ENCODE assay signal across 8 cellular contexts in genomic region chr6:13428528-13429405, GRCh38. TPM values are rescaled to one million over a fixed set of nuclear protein-coding genes. Genes with fewer than 3 reads are reported as not detected.
DNase-seq lines count a peak whose midpoint lies in the region; ATAC-seq and TF ChIP-seq lines count a peak whose summit lies in the region.

No MANE protein-coding gene starts in this region.

- peaks cover 3% of the 10 kb centered on the region for H3K9me3 Mint-ChIP-seq in dendritic cell treated with granulocyte-macrophage colony-stimulating factor and Interleukin-4, amounts not matched to agents 40 ng/mL and 50 ng/mL, for 4 days
- no peaks in the 10 kb centered on the region for H3K9me3 Mint-ChIP-seq in glutamatergic neuron (ENCODE audit: unreplicated experiment)

- H3K27me3 Mint-ChIP-seq in dendritic cell treated with granulocyte-macrophage colony-stimulating factor and Interleukin-4, amounts not matched to agents 40 ng/mL and 50 ng/mL, for 4 days, result peaks cover 5% of the 10 kb centered on the region
- H3K27me3 Mint-ChIP-seq in glutamatergic neuron (ENCODE audit: unreplicated experiment), result no peaks in the 10 kb centered on the region

- peak overlapping the region; percentile 75 for H3K27ac Mint-ChIP-seq in dendritic cell treated with granulocyte-macrophage colony-stimulating factor and Interleukin-4, amounts not matched to agents 40 ng/mL and 50 ng/mL, for 4 days
- no peak overlapping the region for H3K27ac Mint-ChIP-seq in glutamatergic neuron (ENCODE audit: unreplicated experiment)

- peaks cover 67% of the 10 kb centered on the region for H3K4me1 Mint-ChIP-seq in dendritic cell treated with granulocyte-macrophage colony-stimulating factor and Interleukin-4, amounts not matched to agents 40 ng/mL and 50 ng/mL, for 4 days (ENCODE audit: low read depth)
- H3K4me1 Mint-ChIP-seq in glutamatergic neuron (ENCODE audit: low read depth, unreplicated experiment), result no peaks in the 10 kb centered on the region

- ATAC-seq in GM19351 (IDR thresholded peaks at IDR 0.05; ENCODE audit: unreplicated experiment) (peak; percentile 12), HG03175 (IDR thresholded peaks at IDR 0.05; ENCODE audit: unreplicated experiment) (peak; percentile 10)

- peak; percentile 64 for DNase-seq in ELF-1 (ENCODE audit: low read depth, low spot score)
- no peak for DNase-seq in HK-2 (ENCODE audit: unreplicated experiment)
- no peak for DNase-seq in glutamatergic neuron
- no peak for DNase-seq in DMS53 (lab: John Stamatoyannopoulos, UW)
- no peak for DNase-seq in pons (ENCODE audit: low spot score)

- peaks cover 21% of the 10 kb centered on the region for H3K36me3 Mint-ChIP-seq in dendritic cell treated with granulocyte-macrophage colony-stimulating factor and Interleukin-4, amounts not matched to agents 40 ng/mL and 50 ng/mL, for 4 days (ENCODE audit: low read depth)
- no peaks in the 10 kb centered on the region for H3K36me3 Mint-ChIP-seq in glutamatergic neuron (ENCODE audit: unreplicated experiment)

- H3K4me3 Mint-ChIP-seq in dendritic cell treated with granulocyte-macrophage colony-stimulating factor and Interleukin-4, amounts not matched to agents 40 ng/mL and 50 ng/mL, for 4 days, result peak overlapping the region; percentile 30
- H3K4me3 Mint-ChIP-seq in glutamatergic neuron (ENCODE audit: unreplicated experiment), result no peak overlapping the region

- no peak for TF ChIP-seq CTCF in glutamatergic neuron (IDR thresholded peaks at IDR 0.05; ENCODE audit: partially characterized antibody, unreplicated experiment)

- intact Hi-C loops in dendritic cell treated with granulocyte-macrophage colony-stimulating factor and Interleukin-4, amounts not matched to agents 40 ng/mL and 50 ng/mL, for 4 days (cut with micrococcal nuclease), result loop anchor here (10.0 kb wide), 1 partner anchor 74 kb away; no protein-coding TSS in a partner anchor

RNA-seq across cellular contexts. Expression of gene GFOD1, which starts 58.6 kb away (rescaled TPM):
- 4.1 TPM for total RNA-seq in glutamatergic neuron (ENCODE audit: unreplicated experiment)
